8 cellular contexts compared by ENCODE assay signal in the genomic region with DNA sequence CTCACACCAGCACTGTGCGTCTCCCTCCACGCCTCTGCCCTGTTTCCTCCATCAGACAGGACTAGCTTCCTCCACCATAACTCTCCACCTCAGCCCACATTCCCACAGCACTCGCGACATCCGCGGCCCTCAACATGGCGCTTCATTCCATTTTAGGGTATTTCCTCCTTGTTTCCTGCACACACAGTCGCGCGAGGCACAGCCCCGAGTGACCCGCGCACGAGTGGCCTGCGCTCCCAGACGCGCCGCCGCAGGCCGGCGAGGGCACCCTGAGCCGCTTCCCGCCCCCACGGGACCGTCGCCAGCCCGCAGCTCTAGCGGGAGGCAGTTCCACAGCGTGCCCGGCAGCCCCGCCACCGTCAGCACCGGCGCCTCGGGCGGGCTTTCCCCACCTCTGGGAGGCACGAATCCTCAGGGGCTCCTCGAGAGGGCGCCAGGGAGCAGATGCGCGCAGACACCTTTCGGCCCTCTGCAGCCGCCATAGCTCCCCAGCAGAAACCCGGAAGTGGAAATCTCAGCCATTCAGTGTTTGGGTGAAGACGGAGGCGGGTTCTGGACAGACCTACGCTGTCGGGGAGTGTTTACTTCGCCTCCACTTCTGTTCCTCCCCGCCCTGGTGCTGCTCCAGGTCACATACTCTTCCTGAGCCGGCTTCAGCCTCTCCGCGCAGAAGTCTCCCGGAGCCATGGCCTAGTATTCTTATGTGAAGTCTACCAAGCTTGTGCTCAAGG.
DNase-seq lines count a peak whose midpoint lies in the region; ATAC-seq and TF ChIP-seq lines count a peak whose summit lies in the region.
"Not testable (repeated sequence)": the region's sequence is repeated elsewhere in the genome, so short reads cannot be mapped to it uniquely, and the experiment has no call there.

No MANE protein-coding gene starts in this region.

- peaks cover 45% of the 10 kb centered on the region for H3K36me3 Mint-ChIP-seq in activated T-helper 2 cell treated with anti-CD3 and anti-CD28 coated beads, Interferon-gamma antibody, Interleukin-2, Interleukin-4, amounts not matched to agents 10 μg/mL and 5 μg/mL and 100 μg/mL, durations not matched to agents 14 hours and 24 hours and 36 hours (ENCODE audit: low read depth)
- peaks cover 14% of the 10 kb centered on the region for H3K36me3 Mint-ChIP-seq in mesothelial cell of epicardium

- intact Hi-C loops in activated T-helper 2 cell treated with anti-CD3 and anti-CD28 coated beads, Interferon-gamma antibody, Interleukin-2, Interleukin-4, amounts not matched to agents 10 μg/mL and 5 μg/mL and 100 μg/mL, durations not matched to agents 14 hours and 24 hours and 36 hours (cut with micrococcal nuclease) = not testable (repeated sequence)

- H3K27ac Mint-ChIP-seq in activated T-helper 2 cell treated with anti-CD3 and anti-CD28 coated beads, Interferon-gamma antibody, Interleukin-2, Interleukin-4, amounts not matched to agents 10 μg/mL and 5 μg/mL and 100 μg/mL, durations not matched to agents 14 hours and 24 hours and 36 hours = peak overlapping the region; percentile 99
- H3K27ac Mint-ChIP-seq in mesothelial cell of epicardium = peak overlapping the region; percentile 98

- not testable (repeated sequence) for H3K9me3 ChIP-seq in Peyer's patch

- H3K4me3 ChIP-seq in AG10803 (ENCODE audit: low read length) (peak overlapping the region; percentile 94), Peyer's patch (peak overlapping the region; percentile 64 to 89 (median 77))

- peaks cover 26% of the 10 kb centered on the region for H3K4me1 Mint-ChIP-seq in activated T-helper 2 cell treated with anti-CD3 and anti-CD28 coated beads, Interferon-gamma antibody, Interleukin-2, Interleukin-4, amounts not matched to agents 10 μg/mL and 5 μg/mL and 100 μg/mL, durations not matched to agents 14 hours and 24 hours and 36 hours (ENCODE audit: low read depth)
- peaks cover 11% of the 10 kb centered on the region for H3K4me1 Mint-ChIP-seq in mesothelial cell of epicardium

- TF ChIP-seq CTCF in AG10803 (conservative IDR thresholded peaks at IDR 0.05; ENCODE audit: low read length) (peak; percentile 76), Peyer's patch (IDR thresholded peaks at IDR 0.05) (peak; percentile 64 to 97 (median 79)), mesothelial cell of epicardium (IDR thresholded peaks at IDR 0.05; ENCODE audit: unreplicated experiment) (peak; percentile 68)

- not testable (repeated sequence) for H3K9me3 Mint-ChIP-seq in activated T-helper 2 cell treated with anti-CD3 and anti-CD28 coated beads, Interferon-gamma antibody, Interleukin-2, Interleukin-4, amounts not matched to agents 10 μg/mL and 5 μg/mL and 100 μg/mL, durations not matched to agents 14 hours and 24 hours and 36 hours
- H3K9me3 Mint-ChIP-seq in mesothelial cell of epicardium = peaks cover 31% of the 10 kb centered on the region

- TF ChIP-seq POLR2A in Peyer's patch (IDR thresholded peaks at IDR 0.05) = peak; percentile 78 to 80

- not testable (repeated sequence) for H3K27me3 ChIP-seq in Peyer's patch

- not testable (repeated sequence) for H3K36me3 ChIP-seq in Peyer's patch

- ATAC-seq in GM19025 (IDR thresholded peaks at IDR 0.05; ENCODE audit: low read depth, unreplicated experiment) = peak; percentile 100
- peak; percentile 100 for ATAC-seq in HG03039 (IDR thresholded peaks at IDR 0.05; ENCODE audit: unreplicated experiment)

- H3K27ac ChIP-seq in Peyer's patch = peak overlapping the region; percentile 92 to 95 (median 94)

- H3K4me3 Mint-ChIP-seq in activated T-helper 2 cell treated with anti-CD3 and anti-CD28 coated beads, Interferon-gamma antibody, Interleukin-2, Interleukin-4, amounts not matched to agents 10 μg/mL and 5 μg/mL and 100 μg/mL, durations not matched to agents 14 hours and 24 hours and 36 hours (ENCODE audit: low read depth); mesothelial cell of epicardium: not testable (repeated sequence)

- not testable (repeated sequence) for H3K27me3 Mint-ChIP-seq in activated T-helper 2 cell treated with anti-CD3 and anti-CD28 coated beads, Interferon-gamma antibody, Interleukin-2, Interleukin-4, amounts not matched to agents 10 μg/mL and 5 μg/mL and 100 μg/mL, durations not matched to agents 14 hours and 24 hours and 36 hours (ENCODE audit: low read depth); mesothelial cell of epicardium (ENCODE audit: low read depth)

- H3K4me1 ChIP-seq in Peyer's patch = peaks cover 0 to 25% (median 10%) of the 10 kb centered on the region in 4 donors

- DNase-seq in AG10803 (ENCODE audit: low read depth) (peak; percentile 98), Peyer's patch (peak; percentile 98 to 100 (median 99)), fibroblast of gingiva (ENCODE audit: low read depth) (peak; percentile 98), mesothelial cell of epicardium (ENCODE audit: low spot score in 2 of 2, unreplicated experiment in 2 of 2) (peak; percentile 83 to 96)
- DNase-seq in activated T-helper 2 cell treated with anti-CD3 and anti-CD28 coated beads, Interferon-gamma antibody, Interleukin-2, Interleukin-4, amounts not matched to agents 10 μg/mL and 5 μg/mL and 100 μg/mL, durations not matched to agents 14 hours and 24 hours and 36 hours (ENCODE audit: low spot score) = peak; percentile 98
- DNase-seq in stimulated activated CD4-positive, alpha-beta T cell treated with anti-CD3 and anti-CD28 coated beads, Interleukin-4, amount 100 ng/mL, for 24 hours = peak; percentile 97

Comparison
In these comparisons a context has a peak if more than half of its experiments do, and no peak if none do; other contexts are left out.
1. Peak in every context shown above with its lines: DNase-seq, ATAC-seq, H3K4me3 ChIP-seq and H3K27ac ChIP-seq.